8 cellular contexts compared by ENCODE assay signal in the genomic region with DNA sequence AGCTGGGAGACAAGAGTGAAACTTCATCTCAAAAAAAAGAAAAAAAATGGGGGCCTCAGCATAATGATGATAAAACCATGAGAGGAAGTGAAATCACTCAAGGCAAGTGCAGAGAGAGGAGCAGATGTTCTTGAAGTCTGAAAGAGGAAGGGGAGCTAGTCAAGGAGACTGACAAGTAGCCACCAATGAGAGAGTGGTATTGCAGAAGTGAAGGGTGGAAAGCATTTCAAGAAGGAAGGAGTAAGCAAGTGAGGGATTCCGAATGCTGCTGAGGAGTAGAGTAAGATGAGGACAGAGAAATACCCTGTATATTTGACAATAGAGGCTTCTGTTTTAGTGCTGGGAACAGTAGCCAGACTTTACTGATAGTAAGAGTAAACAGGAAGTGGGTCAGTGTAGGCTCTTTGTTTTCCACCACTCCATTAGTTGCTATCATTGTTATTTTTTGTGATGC. TPM values are rescaled to one million over a fixed set of nuclear protein-coding genes. Genes with fewer than 3 reads are reported as not detected.
DNase-seq lines count a peak whose midpoint lies in the region; ATAC-seq and TF ChIP-seq lines count a peak whose summit lies in the region.

No MANE protein-coding gene starts in this region.

- H3K36me3 ChIP-seq in BLaER1 treated with 17β-estradiol and CSF1 and Interleukin-3, amounts not matched to agents 10 nM and 100 nM = peaks cover 29 to 46% (median 42%) of the 10 kb centered on the region in 11 experiments
- H3K36me3 ChIP-seq in osteoblast (ENCODE audit: insufficient read depth, low read length) (peaks cover 5% of the 10 kb centered on the region), tibial nerve (peaks cover 0 to 44% (median 0%) of the 10 kb centered on the region in 3 donors)

- H3K9me3 Mint-ChIP-seq in T-cell = no peaks in the 10 kb centered on the region
- peaks cover 0 to 6% of the 10 kb centered on the region in 2 donors for H3K9me3 Mint-ChIP-seq in stimulated activated naive CD8-positive, alpha-beta T cell treated with anti-CD3 and anti-CD28 coated beads, Interleukin-15, amount 100 ng/mL, for 72 hours

- CTCF ChIA-PET in T-cell (lab: Charles Lee) = interaction anchor here (0.6 to 1.4 kb wide), 2 partner anchors 129 to 321 kb away, joined by 3 read pairs; no protein-coding TSS in a partner anchor

- TF ChIP-seq CTCF in osteoblast (IDR thresholded peaks at IDR 0.05; ENCODE audit: extremely low read depth, low read depth, low read length) (no peak), tibial nerve (IDR thresholded peaks at IDR 0.05) (no peak)

- POLR2A ChIA-PET in T-cell (lab: Charles Lee) = interaction anchor here in 1 of 2 donors (0.5 to 1.1 kb wide), 3 partner anchors 11 to 1114 kb away, joined by 3 to 9 read pairs (median 4); a partner anchor contains a TSS

- H3K27me3 ChIP-seq in BLaER1 treated with 17β-estradiol and CSF1 and Interleukin-3, amounts not matched to agents 10 nM and 100 nM = no peaks in the 10 kb centered on the region
- H3K27me3 ChIP-seq in osteoblast (ENCODE audit: insufficient read depth, low read length) = no peaks in the 10 kb centered on the region
- no peaks in the 10 kb centered on the region for H3K27me3 ChIP-seq in tibial nerve

- peak overlapping the region in 7 of 10 experiments; percentile 8 to 44 (median 28); a peak in 7 of 20 replicates for H3K4me3 ChIP-seq in BLaER1 treated with 17β-estradiol and CSF1 and Interleukin-3, amounts not matched to agents 10 nM and 100 nM
- H3K4me3 ChIP-seq in osteoblast (ENCODE audit: insufficient read depth, low read length) = no peak overlapping the region
- no peak overlapping the region for H3K4me3 ChIP-seq in tibial nerve

- H3K27me3 Mint-ChIP-seq in T-cell = no peaks in the 10 kb centered on the region
- H3K27me3 Mint-ChIP-seq in stimulated activated naive CD8-positive, alpha-beta T cell treated with anti-CD3 and anti-CD28 coated beads, Interleukin-15, amount 100 ng/mL, for 72 hours = no peaks in the 10 kb centered on the region

- TF ChIP-seq POLR2A in tibial nerve (IDR thresholded peaks at IDR 0.05) = no peak

- peaks cover 31% of the 10 kb centered on the region for H3K36me3 Mint-ChIP-seq in T-cell

- H2AFZ ChIP-seq in osteoblast (ENCODE audit: low read length) = no peak overlapping the region

- peak overlapping the region; percentile 22 to 57 (median 51) for H3K4me3 Mint-ChIP-seq in T-cell
- H3K4me3 Mint-ChIP-seq in stimulated activated naive CD8-positive, alpha-beta T cell treated with anti-CD3 and anti-CD28 coated beads, Interleukin-15, amount 100 ng/mL, for 72 hours = no peak overlapping the region

- peak overlapping the region; percentile 42 to 94 (median 77); a peak in 21 of 22 replicates for H3K27ac ChIP-seq in BLaER1 treated with 17β-estradiol and CSF1 and Interleukin-3, amounts not matched to agents 10 nM and 100 nM
- H3K27ac ChIP-seq in osteoblast (ENCODE audit: low read depth, low read length) (no peak overlapping the region), tibial nerve (peak overlapping the region in 2 of 4 donors; percentile 45 to 48)

- WGBS in tibial nerve, 2 donors = 37 to 52% methylated on average over 1 of the region's 1 CpG

- H3K9ac ChIP-seq in BLaER1 treated with 17β-estradiol and CSF1 and Interleukin-3, amounts not matched to agents 10 nM and 100 nM = peak overlapping the region in 8 of 11 experiments; percentile 6 to 66 (median 50); a peak in 14 of 22 replicates

- H3K27ac Mint-ChIP-seq in T-cell = peak overlapping the region; percentile 85 to 89
- H3K27ac Mint-ChIP-seq in stimulated activated naive CD8-positive, alpha-beta T cell treated with anti-CD3 and anti-CD28 coated beads, Interleukin-15, amount 100 ng/mL, for 72 hours = no peak overlapping the region

- H3K4me1 Mint-ChIP-seq in T-cell = peaks cover 33 to 44% (median 40%) of the 10 kb centered on the region in 3 donors
- peaks cover 35% of the 10 kb centered on the region for H3K4me1 Mint-ChIP-seq in stimulated activated naive CD8-positive, alpha-beta T cell treated with anti-CD3 and anti-CD28 coated beads, Interleukin-15, amount 100 ng/mL, for 72 hours

- H3K9me3 ChIP-seq in BLaER1 treated with 17β-estradiol and CSF1 and Interleukin-3, amounts not matched to agents 10 nM and 100 nM (replicated peaks in 1 of 11) = no peaks in the 10 kb centered on the region
- H3K9me3 ChIP-seq in osteoblast (ENCODE audit: low read depth, low read length) = no peaks in the 10 kb centered on the region
- no peaks in the 10 kb centered on the region for H3K9me3 ChIP-seq in tibial nerve

- ATAC-seq in GM19043 (IDR thresholded peaks at IDR 0.05; ENCODE audit: low read depth, unreplicated experiment) (peak; percentile 87), HG03097 (IDR thresholded peaks at IDR 0.05; ENCODE audit: low FRiP score, unreplicated experiment) (peak; percentile 69), T-cell (replicated peaks in 1 of 4) (no peak)
- no peak for ATAC-seq in stimulated activated naive CD8-positive, alpha-beta T cell treated with anti-CD3 and anti-CD28 coated beads, Interleukin-15, amount 100 ng/mL, for 72 hours

- H4K20me1 ChIP-seq in BLaER1 treated with 17β-estradiol and CSF1 and Interleukin-3, amounts not matched to agents 10 nM and 100 nM = no peaks in the 10 kb centered on the region
- no peaks in the 10 kb centered on the region for H4K20me1 ChIP-seq in osteoblast (ENCODE audit: insufficient read depth, low read length)

- H3K4me1 ChIP-seq in BLaER1 treated with 17β-estradiol and CSF1 and Interleukin-3, amounts not matched to agents 10 nM and 100 nM = peaks cover 40 to 61% (median 48%) of the 10 kb centered on the region in 10 experiments
- peaks cover 18% of the 10 kb centered on the region for H3K4me1 ChIP-seq in osteoblast (ENCODE audit: insufficient read depth, low read length)
- H3K4me1 ChIP-seq in tibial nerve = peaks cover 0 to 41% (median 14%) of the 10 kb centered on the region in 4 donors

- H3K79me2 ChIP-seq in osteoblast (ENCODE audit: insufficient read depth, low read length) = peaks cover 13% of the 10 kb centered on the region

- peak overlapping the region; percentile 74 to 94 (median 91) for H3K4me2 ChIP-seq in BLaER1 treated with 17β-estradiol and CSF1 and Interleukin-3, amounts not matched to agents 10 nM and 100 nM
- H3K4me2 ChIP-seq in osteoblast (ENCODE audit: insufficient read depth, low read length) = no peak overlapping the region

- DNase-seq in T-cell (no peak), osteoblast (ENCODE audit: insufficient read length, low spot score, missing footprints) (peak; percentile 43), tibial nerve (ENCODE audit: low spot score in 2 of 2) (no peak)
- no peak for DNase-seq in stimulated activated naive CD4-positive, alpha-beta T cell treated with Interleukin-2 at 50 U/mL for 16 hours (lab: John Stamatoyannopoulos, UW)
- no peak for DNase-seq in stimulated activated naive CD8-positive, alpha-beta T cell treated with anti-CD3 and anti-CD28 coated beads, Interleukin-15, amount 100 ng/mL, for 72 hours

- TF ChIP-seq EP300 in tibial nerve (IDR thresholded peaks at IDR 0.05) = peak in 1 of 2 donors; percentile 45

RNA-seq across cellular contexts. Expression of a gene that starts 2.9 kb away (rescaled TPM):
- 10 to 100 TPM in 4 of 5 donors, 1 to 10 TPM in 1; 9.5 to 14.7 (median 12.9) TPM for total RNA-seq in T-cell
- 14.1 and 18.3 TPM in 2 replicates for total RNA-seq in osteoblast
- total RNA-seq in tibial nerve = 10 to 100 TPM in 3 of 4 donors, 1 to 10 TPM in 1; 9.2 to 25.1 (median 13.0) TPM

RNA-seq across cellular contexts. Expression of a gene that starts 3.0 kb away (rescaled TPM):
- total RNA-seq in T-cell = 10 to 100 TPM; 24.2 to 37.8 (median 29.7) TPM
- total RNA-seq in osteoblast = 28.2 and 29.8 TPM in 2 replicates
- total RNA-seq in tibial nerve = 10 to 100 TPM; 28.8 to 44.7 (median 32.6) TPM

RNA-seq across cellular contexts. Expression of a gene that starts 52.9 kb away (rescaled TPM):
- total RNA-seq in T-cell (under 1 TPM in 1 of 5 donors, not detected in 4; 0.57 TPM), osteoblast (not detected in 2 replicates), tibial nerve (not detected)

Comparison
In these comparisons a context has a peak if more than half of its experiments do, and no peak if none do; other contexts are left out.
1. H3K4me3 ChIP-seq: peak in BLaER1 treated with 17β-estradiol and CSF1 and Interleukin-3, amounts not matched to agents 10 nM and 100 nM (7 of 10); none in osteoblast (single experiment) and tibial nerve (0 of 4).
2. ATAC-seq: peak in GM19043 (single experiment) and HG03097 (single experiment); none in T-cell (0 of 4) and stimulated activated naive CD8-positive, alpha-beta T cell treated with anti-CD3 and anti-CD28 coated beads, Interleukin-15, amount 100 ng/mL, for 72 hours (single experiment).
3. H3K27ac Mint-ChIP-seq: peak in T-cell (2 of 2); none in stimulated activated naive CD8-positive, alpha-beta T cell treated with anti-CD3 and anti-CD28 coated beads, Interleukin-15, amount 100 ng/mL, for 72 hours (0 of 2).
4. H3K4me3 Mint-ChIP-seq: peak in T-cell (3 of 3); none in stimulated activated naive CD8-positive, alpha-beta T cell treated with anti-CD3 and anti-CD28 coated beads, Interleukin-15, amount 100 ng/mL, for 72 hours (0 of 2).